ENCODE assay signal across 1 cellular context in genomic region chr19:14073232-14073924, GRCh38.
TF ChIP-seq lines count a peak whose summit lies in the region.

No MANE protein-coding gene starts in this region.

TF ChIP-seq in A549, 52 proteins besides CTCF, POLR2A, EP300 and RAD21 (continued from another document):
- 0 out of 2 replicates have a peak, but pooled peaks have one; percentile 32 for TF ChIP-seq E2F6 (IDR thresholded peaks at IDR 0.05; ENCODE audit: borderline replicate concordance, low read depth)
- TF ChIP-seq ATOH8 (CRISPR knock-in tag; IDR thresholded peaks at IDR 0.05; ENCODE audit: low read depth) = no peak
- 0 out of 3 replicates have a peak, but pooled peaks have one; percentile 43 for TF ChIP-seq SMC3 (IDR thresholded peaks at IDR 0.05)
